Comparison of ENCODE assay signal across 6 cellular contexts in genomic region chr11:504994-505344, GRCh38. TPM values are rescaled to one million over a fixed set of nuclear protein-coding genes. Genes with fewer than 3 reads are reported as not detected.
DNase-seq lines count a peak whose midpoint lies in the region; ATAC-seq and TF ChIP-seq lines count a peak whose summit lies in the region.

No MANE protein-coding gene starts in this region.

- H3K36me3 ChIP-seq in thoracic aorta, result peaks cover 11% of the 10 kb centered on the region

- H3K36me3 Mint-ChIP-seq in activated T-cell treated with anti-CD3 and anti-CD28 coated beads, Interleukin-2, amount 50 U/mL, for 72 hours (ENCODE audit: insufficient read depth in 2 of 2), result peaks cover 2 to 8% of the 10 kb centered on the region in 2 donors

- H3K27me3 ChIP-seq in thoracic aorta (replicated peaks; ENCODE audit: insufficient read depth), result no peaks in the 10 kb centered on the region

- DNase-seq in activated T-cell treated with anti-CD3 and anti-CD28 coated beads, Interleukin-2, amount 50 U/mL, for 72 hours, result no peak
- DNase-seq in activated T-cell treated with anti-CD3 and anti-CD28 coated beads, Interleukin-2, amount 50 U/mL, for 1 hour, result no peak
- DNase-seq in epithelial cell of proximal tubule (ENCODE audit: low read depth) (no peak), thoracic aorta (ENCODE audit: low spot score) (no peak), DMS 273 treated with DMSO at 0.1 percent for 48 hours (lab: John Stamatoyannopoulos, UW) (no peak), Ammon's horn (ENCODE audit: low spot score) (no peak)

- no peaks in the 10 kb centered on the region for H3K9me3 Mint-ChIP-seq in activated T-cell treated with anti-CD3 and anti-CD28 coated beads, Interleukin-2, amount 50 U/mL, for 72 hours

- H3K4me1 Mint-ChIP-seq in activated T-cell treated with anti-CD3 and anti-CD28 coated beads, Interleukin-2, amount 50 U/mL, for 72 hours (ENCODE audit: low read depth), result peaks cover 29% of the 10 kb centered on the region

- H3K4me3 Mint-ChIP-seq in activated T-cell treated with anti-CD3 and anti-CD28 coated beads, Interleukin-2, amount 50 U/mL, for 72 hours, result peak overlapping the region; percentile 97

- H3K4me1 ChIP-seq in thoracic aorta (ENCODE audit: control insufficient read depth in 1 of 2, low read depth in 2 of 2), result peaks cover 26 to 42% of the 10 kb centered on the region in 2 donors

- no peak for ATAC-seq in activated T-cell treated with anti-CD3 and anti-CD28 coated beads, Interleukin-2, amount 50 U/mL, for 72 hours (replicated peaks in 1 of 2)
- no peak for ATAC-seq in thoracic aorta (ENCODE audit: insufficient number of reproducible peaks, low FRiP score, low read depth)

- no peak overlapping the region for H3K27ac Mint-ChIP-seq in activated T-cell treated with anti-CD3 and anti-CD28 coated beads, Interleukin-2, amount 50 U/mL, for 72 hours

- TF ChIP-seq CTCF in epithelial cell of proximal tubule (conservative IDR thresholded peaks at IDR 0.05; ENCODE audit: low read depth, low read length), result no peak
- no peak for TF ChIP-seq CTCF in thoracic aorta (IDR thresholded peaks at IDR 0.05)

- H3K4me3 ChIP-seq in epithelial cell of proximal tubule (ENCODE audit: low read depth, low read length) (peak overlapping the region; percentile 82), thoracic aorta (peak overlapping the region; percentile 88)

- no peaks in the 10 kb centered on the region for H3K9me3 ChIP-seq in thoracic aorta

- peak overlapping the region; percentile 72 to 95 for H3K27ac ChIP-seq in thoracic aorta

- H3K27me3 Mint-ChIP-seq in activated T-cell treated with anti-CD3 and anti-CD28 coated beads, Interleukin-2, amount 50 U/mL, for 72 hours (ENCODE audit: low read depth), result no peaks in the 10 kb centered on the region

RNA-seq across cellular contexts. Expression of gene RNH1, which starts 2.1 kb away (rescaled TPM):
- 10 to 100 TPM; 88.9 to 95.3 TPM for total RNA-seq in activated T-cell treated with anti-CD3 and anti-CD28 coated beads, Interleukin-2, amount 50 U/mL, for 72 hours
- total RNA-seq in epithelial cell of proximal tubule, result 163 and 204 TPM in 2 replicates
- 100 to 1,000 TPM; 224 to 355 TPM for total RNA-seq in thoracic aorta

RNA-seq across cellular contexts. Expression of gene HRAS, which starts 30.4 kb away (rescaled TPM):
- total RNA-seq in activated T-cell treated with anti-CD3 and anti-CD28 coated beads, Interleukin-2, amount 50 U/mL, for 72 hours, result 10 to 100 TPM; 28.8 to 40.1 TPM
- 63.2 and 128 TPM in 2 replicates for total RNA-seq in epithelial cell of proximal tubule
- total RNA-seq in thoracic aorta, result 10 to 100 TPM; 17.7 to 32.4 TPM

RNA-seq across cellular contexts. Expression of gene LRRC56, which starts 32.4 kb away (rescaled TPM):
- total RNA-seq in activated T-cell treated with anti-CD3 and anti-CD28 coated beads, Interleukin-2, amount 50 U/mL, for 72 hours, result 1 to 10 TPM; 1.2 to 3.1 TPM
- 0.87 and 1.6 TPM in 2 replicates for total RNA-seq in epithelial cell of proximal tubule
- total RNA-seq in thoracic aorta, result under 1 TPM in 1 of 2 donors, not detected in 1; 0.41 TPM

RNA-seq across cellular contexts. Expression of gene PTDSS2, which starts 54.9 kb away (rescaled TPM):
- total RNA-seq in activated T-cell treated with anti-CD3 and anti-CD28 coated beads, Interleukin-2, amount 50 U/mL, for 72 hours, result 10 to 100 TPM; 20.6 to 22.5 TPM
- 53.4 and 66.1 TPM in 2 replicates for total RNA-seq in epithelial cell of proximal tubule
- total RNA-seq in thoracic aorta, result 10 to 100 TPM; 34.0 to 34.7 TPM

RNA-seq across cellular contexts. Expression of gene LMNTD2, which starts 55.6 kb away (rescaled TPM):
- total RNA-seq in activated T-cell treated with anti-CD3 and anti-CD28 coated beads, Interleukin-2, amount 50 U/mL, for 72 hours, result 1 to 10 TPM; 3.1 to 5.5 TPM
- total RNA-seq in epithelial cell of proximal tubule (1.5 and 2.2 TPM in 2 replicates), thoracic aorta (1 to 10 TPM; 1.1 to 2.7 TPM)
